ENCODE assay signal across 1 cellular context in genomic region chr18:3654442-3655253, GRCh38.
TF ChIP-seq lines count a peak whose summit lies in the region.

No MANE protein-coding gene starts in this region.

TF ChIP-seq in HepG2, 621 proteins besides CTCF, POLR2A, EP300 and RAD21 (continued from another document and continues in another):
- TF ChIP-seq ZNF710 (CRISPR knock-in tag; IDR thresholded peaks at IDR 0.05; ENCODE audit: borderline replicate concordance) = 0 out of 2 replicates have a peak, but pooled peaks have one; percentile 31
- no peak for TF ChIP-seq ZNF75D (CRISPR knock-in tag; IDR thresholded peaks at IDR 0.05; ENCODE audit: borderline replicate concordance)
- no peak for TF ChIP-seq GPN1 (CRISPR knock-in tag; IDR thresholded peaks at IDR 0.05; ENCODE audit: borderline replicate concordance)
- peak; percentile 73; the same call in 1 of the 2 replicates for TF ChIP-seq NCOA2 (CRISPR knock-in tag; IDR thresholded peaks at IDR 0.05)
- 0 out of 2 replicates have a peak, but pooled peaks have one; percentile 14 for TF ChIP-seq FOXO4 (CRISPR knock-in tag; conservative IDR thresholded peaks at IDR 0.05)
- TF ChIP-seq ZNF792 (CRISPR knock-in tag; IDR thresholded peaks at IDR 0.05) = 0 out of 2 replicates have a peak, but pooled peaks have one; percentile 4
- TF ChIP-seq UBTF (CRISPR knock-in tag; IDR thresholded peaks at IDR 0.05) = no peak
- TF ChIP-seq KLF12 (CRISPR knock-in tag; IDR thresholded peaks at IDR 0.05; ENCODE audit: borderline replicate concordance) = no peak
- peak; percentile 34; the same call in 1 of the 2 replicates for TF ChIP-seq ARID5B (CRISPR knock-in tag; IDR thresholded peaks at IDR 0.05)
- no peak for TF ChIP-seq ZHX1 (CRISPR knock-in tag; IDR thresholded peaks at IDR 0.05; ENCODE audit: low read depth)
- TF ChIP-seq ZNF121 (CRISPR knock-in tag; IDR thresholded peaks at IDR 0.05) = no peak
- no peak; the same call in 1 of the 2 replicates for TF ChIP-seq TAF1 (CRISPR knock-in tag; IDR thresholded peaks at IDR 0.05)
- no peak for TF ChIP-seq MBNL3 (CRISPR knock-in tag; conservative IDR thresholded peaks at IDR 0.05)
- no peak for TF ChIP-seq ISX (CRISPR knock-in tag; conservative IDR thresholded peaks at IDR 0.05)
- TF ChIP-seq AGO2 (optimal IDR thresholded peaks at IDR 0.05; ENCODE audit: low read depth, low read length) = no peak
- no peak for TF ChIP-seq HNRNPH1 (optimal IDR thresholded peaks at IDR 0.05; ENCODE audit: low read depth, low read length)
- no peak for TF ChIP-seq ZNF577 (CRISPR knock-in tag; IDR thresholded peaks at IDR 0.05; ENCODE audit: borderline replicate concordance, low read depth)
- no peak for TF ChIP-seq GPBP1L1 (CRISPR knock-in tag; IDR thresholded peaks at IDR 0.05)
- TF ChIP-seq MED8 (CRISPR knock-in tag; IDR thresholded peaks at IDR 0.05; ENCODE audit: insufficient replicate concordance) = peak; percentile 24
- TF ChIP-seq AFF4 (CRISPR knock-in tag; IDR thresholded peaks at IDR 0.05) = no peak; the same call in 1 of the 2 replicates
- TF ChIP-seq ZFX (CRISPR knock-in tag; IDR thresholded peaks at IDR 0.05; ENCODE audit: low read depth) = peak; percentile 69
- no peak for TF ChIP-seq ZNF101 (CRISPR knock-in tag; IDR thresholded peaks at IDR 0.05; ENCODE audit: borderline replicate concordance, low read depth)
- no peak for TF ChIP-seq PHF21A (CRISPR knock-in tag; IDR thresholded peaks at IDR 0.05)
- TF ChIP-seq U2AF1 (optimal IDR thresholded peaks at IDR 0.05; ENCODE audit: low read depth, low read length) = no peak
- TF ChIP-seq PREB (CRISPR knock-in tag; IDR thresholded peaks at IDR 0.05) = no peak
- TF ChIP-seq ZNF615 (CRISPR knock-in tag; IDR thresholded peaks at IDR 0.05; ENCODE audit: borderline replicate concordance) = no peak
- TF ChIP-seq RAD51 (IDR thresholded peaks at IDR 0.05; ENCODE audit: borderline replicate concordance) = no peak
- no peak for TF ChIP-seq FOXK1 (CRISPR knock-in tag; IDR thresholded peaks at IDR 0.05; ENCODE audit: borderline replicate concordance, low read depth)
- 0 out of 2 replicates have a peak, but pooled peaks have one; percentile 31 for TF ChIP-seq ZFP90 (CRISPR knock-in tag; IDR thresholded peaks at IDR 0.05; ENCODE audit: borderline replicate concordance)
- TF ChIP-seq ZFY (CRISPR knock-in tag; IDR thresholded peaks at IDR 0.05) = peak; percentile 53
- TF ChIP-seq MED1 (CRISPR knock-in tag; IDR thresholded peaks at IDR 0.05) = peak; percentile 47; the same call in 1 of the 2 replicates
- peak; percentile 29; the same call in 1 of the 2 replicates for TF ChIP-seq RXRB (CRISPR knock-in tag; IDR thresholded peaks at IDR 0.05; ENCODE audit: borderline replicate concordance)
- no peak for TF ChIP-seq ZNF512 (CRISPR knock-in tag; IDR thresholded peaks at IDR 0.05)
- TF ChIP-seq ZNF607 (CRISPR knock-in tag; IDR thresholded peaks at IDR 0.05; ENCODE audit: borderline replicate concordance) = no peak
- TF ChIP-seq TOE1 (CRISPR knock-in tag; IDR thresholded peaks at IDR 0.05) = no peak
